In genomic region chr11:1359556-1359955, GRCh38 we compare ENCODE assay signal across 19 cellular contexts. TPM values are rescaled to one million over a fixed set of nuclear protein-coding genes. Genes with fewer than 3 reads are reported as not detected.
"Had no signal": no experiment of that assay in that cellular context is flagged by ENCODE, and none has a peak within 500 bp of the region (broad histone marks: within the 10 kb centered on the region; RNA-seq: fewer than 3 reads in every experiment).

No MANE protein-coding gene starts in this region.

- DNase-seq: KBM-7, MV-4-11, NCI-H1048, NCI-H1105, NCI-H1417, NCI-H1436 treated with DMSO at 0.1 percent for 48 hours, NCI-H1694, NCI-H187 treated with DMSO at 0.1 percent for 48 hours, NCI-H2029 treated with DMSO at 0.1 percent for 48 hours, NCI-H2171 treated with DMSO at 0.1 percent for 48 hours, NCI-H345, NCI-H524, NCI-H69, NCI-H774, RPMI8226, SHP77 treated with DMSO at 0.1 percent for 48 hours, SJCRH30 had no signal

- H3K9me3 ChIP-seq: SJCRH30 had no signal

- ATAC-seq: SK-N-SH treated with all-trans-retinoic acid at 6 μM for 48 hours had no signal

- H3K27me3 ChIP-seq: SJCRH30 had no signal

- H3K27ac ChIP-seq: HL-60, SJCRH30 had no signal

- H3K36me3 ChIP-seq: SJCRH30 had no signal

- H3K4me1 ChIP-seq: SJCRH30 had no signal

- H3K4me3 ChIP-seq: SJCRH30 had no signal

RNA-seq across cellular contexts. Expression of gene BRSK2, which starts 30.2 kb away (rescaled TPM):
- total RNA-seq: SJCRH30 had no signal
